11 cellular contexts compared by ENCODE assay signal in the genomic region with DNA sequence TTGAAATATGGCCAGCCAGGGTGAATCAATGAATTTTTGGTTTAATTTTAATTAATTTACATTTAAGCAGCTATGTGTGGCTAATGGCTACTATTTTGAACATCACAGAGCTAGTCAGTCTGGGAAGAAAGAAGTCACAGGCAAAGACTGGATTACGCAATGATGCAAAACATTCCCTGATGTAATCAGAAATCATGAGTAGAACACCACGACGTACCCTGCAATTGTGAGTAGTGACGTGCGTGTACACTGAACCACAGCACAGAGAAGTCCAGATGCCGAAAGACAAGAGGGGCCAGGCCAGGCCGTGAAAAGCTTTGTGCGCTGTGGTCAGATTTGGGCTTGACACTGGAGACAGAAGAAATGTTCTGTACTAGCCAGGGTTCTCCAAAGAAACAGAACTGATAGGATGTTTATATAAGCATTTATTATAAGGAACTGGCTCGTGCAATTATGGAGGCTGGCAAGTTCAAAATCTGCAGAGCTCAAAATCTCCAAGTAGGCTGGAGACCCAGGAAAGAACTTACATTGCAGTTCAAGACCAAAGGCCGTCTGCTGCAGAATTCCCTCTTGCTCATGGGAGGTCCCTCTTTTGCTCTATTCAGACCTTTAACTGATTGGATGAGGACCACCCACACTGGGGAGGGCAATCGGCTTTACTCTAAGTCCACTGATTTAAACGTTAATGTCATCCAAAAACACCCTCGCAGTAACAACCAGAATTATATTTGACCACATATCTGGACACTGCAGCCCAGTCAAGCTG. TPM values are rescaled to one million over a fixed set of nuclear protein-coding genes. Genes with fewer than 3 reads are reported as not detected.
A peak's percentile ranks its signal among the peaks of the same experiment; 100 is the strongest.
DNase-seq lines count a peak whose midpoint lies in the region; TF ChIP-seq lines count a peak whose summit lies in the region.
"Had no signal": no experiment of that assay in that cellular context is flagged by ENCODE, and none has a peak within 500 bp of the region (broad histone marks: within the 10 kb centered on the region; RNA-seq: fewer than 3 reads in every experiment).

No MANE protein-coding gene starts in this region.

- no peak overlapping the region for H3K4me2 ChIP-seq in trophoblast cell (ENCODE audit: low read length)

- peaks cover 42% of the 10 kb centered on the region for H3K4me1 ChIP-seq in SJSA1 (replicated peaks)
- H3K4me1 ChIP-seq in trophoblast cell (ENCODE audit: control insufficient read depth in 1 of 2, insufficient read depth in 2 of 2, low read length in 2 of 2) = peaks cover under 1 to 10% of the 10 kb centered on the region in 2 experiments

- H3K79me2 ChIP-seq in trophoblast cell (ENCODE audit: control insufficient read depth, insufficient read depth, low read length, poor library complexity) = peaks cover 8% of the 10 kb centered on the region

- CTCF ChIA-PET in BJ (lab: Yijun Ruan, JAX) = interaction anchor here (1.1 to 2.9 kb wide), 5 partner anchors 8 to 92 kb away, joined by 3 to 10 read pairs (median 5); a partner anchor contains a TSS

- H3K4me3 Mint-ChIP-seq in activated T-helper 2 cell treated with anti-CD3 and anti-CD28 coated beads, Interferon-gamma antibody, Interleukin-2, Interleukin-4, amounts not matched to agents 10 μg/mL and 5 μg/mL and 100 μg/mL, durations not matched to agents 14 hours and 24 hours and 36 hours (ENCODE audit: low read depth) = no peak overlapping the region

- peak overlapping the region; percentile 82 for H3K27ac ChIP-seq in SJSA1
- peak overlapping the region; percentile 37 for H3K27ac ChIP-seq in trophoblast cell (ENCODE audit: low read depth, low read length)

- H2AFZ ChIP-seq in trophoblast cell (ENCODE audit: insufficient read depth, low read length, poor library complexity) = no peak overlapping the region

- H3K9ac ChIP-seq in trophoblast cell (ENCODE audit: low read length) = no peak overlapping the region

- POLR2A ChIA-PET in BJ (lab: Charles Lee) = no interaction called here

- H3K27me3 Mint-ChIP-seq in activated T-helper 2 cell treated with anti-CD3 and anti-CD28 coated beads, Interferon-gamma antibody, Interleukin-2, Interleukin-4, amounts not matched to agents 10 μg/mL and 5 μg/mL and 100 μg/mL, durations not matched to agents 14 hours and 24 hours and 36 hours (ENCODE audit: low read depth) = no peaks in the 10 kb centered on the region
- H3K27me3 Mint-ChIP-seq: progenitor cell of endocrine pancreas had no signal

- no peak overlapping the region for H2AK5ac ChIP-seq in trophoblast cell (ENCODE audit: low read length)

- H4K12ac ChIP-seq in trophoblast cell (ENCODE audit: low read depth, low read length) = no peak overlapping the region

- H4K91ac ChIP-seq in trophoblast cell (ENCODE audit: low read depth, low read length) = peak overlapping the region; percentile 37

- H3K4ac ChIP-seq in trophoblast cell (ENCODE audit: low read depth, low read length) = peak overlapping the region; percentile 23

- no peak overlapping the region for H3K4me3 ChIP-seq in BJ (ENCODE audit: low read depth, low read length)
- H3K4me3 ChIP-seq in SJSA1 = no peak overlapping the region
- no peak overlapping the region for H3K4me3 ChIP-seq in foreskin fibroblast (ENCODE audit: low read depth in 1 of 2, low read length in 2 of 2)
- H3K4me3 ChIP-seq in trophoblast cell (ENCODE audit: low read depth, low read length) = no peak overlapping the region

- H3K18ac ChIP-seq in trophoblast cell (ENCODE audit: low read length) = no peak overlapping the region

- intact Hi-C loops in activated T-helper 2 cell treated with anti-CD3 and anti-CD28 coated beads, Interferon-gamma antibody, Interleukin-2, Interleukin-4, amounts not matched to agents 10 μg/mL and 5 μg/mL and 100 μg/mL, durations not matched to agents 14 hours and 24 hours and 36 hours (cut with micrococcal nuclease) = no loop called here

- no CpG with 5 or more reads among the region's 13 CpGs for WGBS in trophoblast cell (ENCODE audit: extremely low coverage, insufficient coverage, insufficient read length)

- H3K27me3 ChIP-seq in BJ (ENCODE audit: control insufficient read depth, insufficient read depth, low read length) (no peaks in the 10 kb centered on the region), SJSA1 (replicated peaks) (no peaks in the 10 kb centered on the region), trophoblast cell (ENCODE audit: insufficient read depth, low read length) (no peaks in the 10 kb centered on the region)

- no peak overlapping the region for H3K27ac Mint-ChIP-seq in activated T-helper 2 cell treated with anti-CD3 and anti-CD28 coated beads, Interferon-gamma antibody, Interleukin-2, Interleukin-4, amounts not matched to agents 10 μg/mL and 5 μg/mL and 100 μg/mL, durations not matched to agents 14 hours and 24 hours and 36 hours
- H3K27ac Mint-ChIP-seq: progenitor cell of endocrine pancreas had no signal

- H3K79me1 ChIP-seq in trophoblast cell (ENCODE audit: low read length) = peaks cover 6% of the 10 kb centered on the region

- H3K9me3 ChIP-seq in SJSA1 (replicated peaks) (no peaks in the 10 kb centered on the region), trophoblast cell (ENCODE audit: insufficient read depth, low read depth, low read length) (no peaks in the 10 kb centered on the region)

- no peak overlapping the region for H2BK5ac ChIP-seq in trophoblast cell (ENCODE audit: low read depth, low read length, poor library complexity)

- no peak overlapping the region for H4K8ac ChIP-seq in trophoblast cell (ENCODE audit: low read depth, low read length)

- H2BK120ac ChIP-seq in trophoblast cell (ENCODE audit: insufficient read depth, low read length, poor library complexity) = peak overlapping the region; percentile 18

- H3K36me3 ChIP-seq in BJ (ENCODE audit: control insufficient read depth, insufficient read depth, low read length) (no peaks in the 10 kb centered on the region), SJSA1 (no peaks in the 10 kb centered on the region), trophoblast cell (ENCODE audit: control insufficient read depth in 1 of 2, insufficient read depth in 2 of 2, low read length in 2 of 2) (peaks cover 17 to 21% of the 10 kb centered on the region in 2 experiments)

- H3K9me3 Mint-ChIP-seq in activated T-helper 2 cell treated with anti-CD3 and anti-CD28 coated beads, Interferon-gamma antibody, Interleukin-2, Interleukin-4, amounts not matched to agents 10 μg/mL and 5 μg/mL and 100 μg/mL, durations not matched to agents 14 hours and 24 hours and 36 hours = no peaks in the 10 kb centered on the region

- DNase-seq in BJ (ENCODE audit: low read depth) (peak; percentile 68), SJSA1 (ENCODE audit: low read depth in 1 of 2, low spot score in 2 of 2) (peak; percentile 60 to 68), foreskin fibroblast (peak; percentile 91 to 95), trophoblast cell (peak; percentile 79 to 94), NCI-H526 (lab: John Stamatoyannopoulos, UW) (no peak), NCI-H1930 (lab: John Stamatoyannopoulos, UW) (no peak)
- no peak for DNase-seq in stimulated activated naive CD4-positive, alpha-beta T cell (lab: John Stamatoyannopoulos, UW)
- no peak for DNase-seq in activated T-helper 2 cell treated with anti-CD3 and anti-CD28 coated beads, Interferon-gamma antibody, Interleukin-2, Interleukin-4, amounts not matched to agents 10 μg/mL and 5 μg/mL and 100 μg/mL, durations not matched to agents 14 hours and 24 hours and 36 hours (ENCODE audit: low spot score)
- DNase-seq: activated T-cell treated with anti-CD3 and anti-CD28 coated beads, Interleukin-2, amount 50 U/mL, for 1 hour; stimulated activated naive CD4-positive, alpha-beta T cell treated with Interleukin-2 at 50 U/mL for 16 hours had no signal

- H3K36me3 Mint-ChIP-seq in activated T-helper 2 cell treated with anti-CD3 and anti-CD28 coated beads, Interferon-gamma antibody, Interleukin-2, Interleukin-4, amounts not matched to agents 10 μg/mL and 5 μg/mL and 100 μg/mL, durations not matched to agents 14 hours and 24 hours and 36 hours (ENCODE audit: low read depth) = peaks cover 14% of the 10 kb centered on the region

- peaks cover 38% of the 10 kb centered on the region for H3K4me1 Mint-ChIP-seq in activated T-helper 2 cell treated with anti-CD3 and anti-CD28 coated beads, Interferon-gamma antibody, Interleukin-2, Interleukin-4, amounts not matched to agents 10 μg/mL and 5 μg/mL and 100 μg/mL, durations not matched to agents 14 hours and 24 hours and 36 hours (ENCODE audit: low read depth)

- no peak overlapping the region for H2BK12ac ChIP-seq in trophoblast cell (ENCODE audit: low read length)

- no peak overlapping the region for H3K23ac ChIP-seq in trophoblast cell (ENCODE audit: low read length)

- no peak overlapping the region for H3K14ac ChIP-seq in trophoblast cell (ENCODE audit: low read length)

- TF ChIP-seq CTCF in BJ (IDR thresholded peaks at IDR 0.05; ENCODE audit: insufficient read depth, low read depth, low read length) (no peak), foreskin fibroblast (IDR thresholded peaks at IDR 0.05; ENCODE audit: low read depth, low read length) (no peak)

RNA-seq across cellular contexts. Expression of a gene that starts 44.6 kb away (rescaled TPM):
- polyA plus RNA-seq in BJ (2011; rRNA removed) = 23.5 and 30.9 TPM in 2 replicates
- polyA minus RNA-seq in BJ (2011; rRNA and poly(A)+ RNA removed) = 8.5 and 12.6 TPM in 2 replicates
- 7.6 and 10.4 TPM in 2 replicates for total RNA-seq in SJSA1 (2014; rRNA removed; shearing (Covaris generic))
- 163 and 169 TPM in 2 replicates for polyA plus RNA-seq in trophoblast cell (2013)
- 14.8 and 15.0 TPM in 2 replicates for total RNA-seq in activated T-helper 2 cell treated with anti-CD3 and anti-CD28 coated beads, Interferon-gamma antibody, Interleukin-2, Interleukin-4, amounts not matched to agents 10 μg/mL and 5 μg/mL and 100 μg/mL, durations not matched to agents 14 hours and 24 hours and 36 hours

Comparison
In these comparisons a context has a peak if more than half of its experiments do, and no peak if none do; other contexts are left out.
1. DNase-seq: peak in BJ (single experiment), SJSA1 (2 of 2), foreskin fibroblast (2 of 2) and trophoblast cell (2 of 2); none in NCI-H526 (0 of 2), stimulated activated naive CD4-positive, alpha-beta T cell (0 of 6), NCI-H1930 (0 of 2) and activated T-helper 2 cell treated with anti-CD3 and anti-CD28 coated beads, Interferon-gamma antibody, Interleukin-2, Interleukin-4, amounts not matched to agents 10 μg/mL and 5 μg/mL and 100 μg/mL, durations not matched to agents 14 hours and 24 hours and 36 hours (single experiment).